Comparison of ENCODE assay signal across 2 cellular contexts in genomic region chr1:221204055-221204833, GRCh38.
TF ChIP-seq lines count a peak whose summit lies in the region.

No MANE protein-coding gene starts in this region.

TF ChIP-seq in liver, 16 proteins besides CTCF, POLR2A, EP300 and RAD21:
- TF ChIP-seq ATF3 (IDR thresholded peaks at IDR 0.05) (no peak), SP1 (IDR thresholded peaks at IDR 0.05) (peak; percentile 49), RXRA (IDR thresholded peaks at IDR 0.05) (peak; percentile 40 to 58), GABPA (IDR thresholded peaks at IDR 0.05 in 1 of 2, conservative IDR thresholded peaks at IDR 0.05 in 1 of 2) (no peak), NR2F2 (IDR thresholded peaks at IDR 0.05) (peak; percentile 39), TAF1 (conservative IDR thresholded peaks at IDR 0.05) (no peak), REST (IDR thresholded peaks at IDR 0.05) (peak; percentile 20)

TF ChIP-seq in HepG2, 621 proteins besides CTCF, POLR2A, EP300 and RAD21:
- TF ChIP-seq DRAP1 (CRISPR knock-in tag; IDR thresholded peaks at IDR 0.05) (no peak), GTF2F1 (IDR thresholded peaks at IDR 0.05; ENCODE audit: low read length) (no peak), ZNF619 (CRISPR knock-in tag; IDR thresholded peaks at IDR 0.05) (no peak), SNAI1 (CRISPR knock-in tag; IDR thresholded peaks at IDR 0.05; ENCODE audit: borderline replicate concordance) (no peak), ZNF407 (CRISPR knock-in tag; IDR thresholded peaks at IDR 0.05; ENCODE audit: not compliant biosample characterization) (no peak), HDAC2 (CRISPR knock-in tag; IDR thresholded peaks at IDR 0.05) (no peak), FLYWCH1 (CRISPR knock-in tag; IDR thresholded peaks at IDR 0.05) (no peak), RFX1 (IDR thresholded peaks at IDR 0.05) (no peak), KDM4B (CRISPR knock-in tag; IDR thresholded peaks at IDR 0.05) (no peak), ZBTB46 (CRISPR knock-in tag; IDR thresholded peaks at IDR 0.05; ENCODE audit: borderline replicate concordance) (no peak), ZNF556 (CRISPR knock-in tag; IDR thresholded peaks at IDR 0.05; ENCODE audit: borderline replicate concordance) (no peak)
